In the genomic region with DNA sequence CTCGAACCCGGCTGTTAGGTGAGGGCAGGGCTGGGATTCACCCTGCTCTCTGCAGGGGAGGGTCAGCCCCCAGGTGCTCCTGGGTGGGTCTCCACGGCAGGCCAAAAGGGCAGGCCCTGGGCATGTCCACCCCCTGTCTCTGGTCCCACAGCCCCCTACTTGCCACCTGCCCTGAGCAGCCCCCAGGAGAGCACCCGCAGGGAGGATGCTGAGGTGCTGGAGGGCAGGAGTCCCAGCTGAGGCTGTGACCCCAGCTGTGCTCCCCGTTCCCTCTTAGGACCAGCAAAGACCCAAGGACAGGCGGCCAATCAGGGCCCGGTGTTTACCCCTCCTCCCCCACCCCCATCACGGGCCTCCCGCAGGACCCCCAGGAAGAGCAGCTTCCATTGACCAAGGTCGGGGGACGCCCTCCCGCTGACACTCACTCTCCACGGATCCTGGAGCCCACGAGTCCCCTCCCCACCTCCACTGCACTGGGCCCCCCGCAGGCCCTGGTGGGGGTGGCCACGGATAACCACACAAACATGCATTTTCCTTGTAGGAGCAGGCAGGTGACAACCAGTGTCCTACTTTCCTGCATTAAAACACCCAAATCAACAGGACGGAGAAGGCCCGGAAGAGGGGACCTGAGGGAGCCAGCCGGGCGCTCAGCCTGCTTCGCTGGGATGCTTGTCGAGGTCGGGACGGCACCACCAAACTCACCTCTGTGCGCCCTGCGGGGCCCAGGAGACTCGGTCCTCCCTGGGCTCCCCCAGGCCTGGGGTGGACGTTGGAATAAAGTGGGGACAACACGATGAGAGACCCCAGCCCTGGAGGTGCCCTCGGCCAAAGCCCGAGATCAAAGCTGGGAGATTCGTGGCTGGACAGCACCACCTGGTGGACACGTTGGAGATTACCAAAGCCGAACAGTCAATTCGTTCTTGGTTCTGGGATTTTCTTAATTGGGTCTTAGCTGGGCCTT, we compare ENCODE assay signal across 8 cellular contexts. TPM values are rescaled to one million over a fixed set of nuclear protein-coding genes. Genes with fewer than 3 reads are reported as not detected.
DNase-seq lines count a peak whose midpoint lies in the region; ATAC-seq, FAIRE-seq and TF ChIP-seq lines count a peak whose summit lies in the region.

No MANE protein-coding gene starts in this region.

- ATAC-seq in HG02970 (IDR thresholded peaks at IDR 0.05; ENCODE audit: low FRiP score, unreplicated experiment) = no peak

- intact Hi-C loops in esophagus muscularis mucosa (cut with DNase I) = loop anchor here (5.0 to 10.0 kb wide), 2 partner anchors 106 to 313 kb away; no protein-coding TSS in a partner anchor

- 27% methylated on average over 27 of the region's 35 CpGs for WGBS in esophagus muscularis mucosa

- FAIRE-seq in GM18507 (lab: Jason Lieb, UNC) = peak; percentile 90

- H3K9me3 ChIP-seq in NT2/D1 (ENCODE audit: insufficient read depth, low read length) (no peaks in the 10 kb centered on the region), esophagus muscularis mucosa (no peaks in the 10 kb centered on the region)

- TF ChIP-seq POLR2A in esophagus muscularis mucosa (IDR thresholded peaks at IDR 0.05; ENCODE audit: low read depth) = no peak

- no peak overlapping the region for H3K27ac ChIP-seq in esophagus muscularis mucosa (replicated peaks in 1 of 4)

- no peak for TF ChIP-seq EP300 in esophagus muscularis mucosa (IDR thresholded peaks at IDR 0.05)

- H3K9me3 Mint-ChIP-seq in neural crest cell = no peaks in the 10 kb centered on the region

- peak overlapping the region; percentile 34 for H3K4me3 ChIP-seq in NT2/D1 (ENCODE audit: insufficient read length, low read depth)
- H3K4me3 ChIP-seq in esophagus muscularis mucosa = peak overlapping the region; percentile 30 to 47 (median 35)

- in situ Hi-C loops in ACHN (cut with HindIII; ENCODE audit: low pct_ligation_motif_present, low pct_unique_long_range_greater_than_20kb, low sequenced_read_pairs) = no loop called here

- H3K27me3 ChIP-seq in NT2/D1 (ENCODE audit: insufficient read depth, insufficient read length) = peaks cover 3% of the 10 kb centered on the region
- H3K27me3 ChIP-seq in esophagus muscularis mucosa = peaks cover 0 to 46% (median 0%) of the 10 kb centered on the region in 4 donors

- DNase-seq in ACHN (peak; percentile 49), GM18507 (ENCODE audit: extremely low spot score, insufficient read length, low read depth) (no peak), NT2/D1 (ENCODE audit: low read depth, low spot score) (no peak), activated T-cell treated with anti-CD3 and anti-CD28 coated beads for 4 hours (peak; percentile 52), esophagus muscularis mucosa (ENCODE audit: extremely low spot score) (no peak), neural crest cell (ENCODE audit: low read depth, low spot score) (peak; percentile 79), superior temporal gyrus (ENCODE audit: extremely low spot score) (peak; percentile 78)

- H3K27ac Mint-ChIP-seq in neural crest cell (ENCODE audit: unreplicated experiment) = no peak overlapping the region

- H3K36me3 ChIP-seq in NT2/D1 (ENCODE audit: insufficient read depth, insufficient read length, low read length) = no peaks in the 10 kb centered on the region
- H3K36me3 ChIP-seq in esophagus muscularis mucosa = no peaks in the 10 kb centered on the region

- peak overlapping the region; percentile 61 for H3K9ac ChIP-seq in NT2/D1 (ENCODE audit: insufficient read length, low read depth)

- H3K36me3 Mint-ChIP-seq in neural crest cell (ENCODE audit: low read depth) = no peaks in the 10 kb centered on the region

- no peak overlapping the region for H3K4me3 Mint-ChIP-seq in neural crest cell

- H3K4me1 ChIP-seq in NT2/D1 (ENCODE audit: insufficient read depth, insufficient read length) (peaks cover 12% of the 10 kb centered on the region), esophagus muscularis mucosa (peaks cover 0 to 23% (median 13%) of the 10 kb centered on the region in 4 donors)

- H3K4me1 Mint-ChIP-seq in neural crest cell = no peaks in the 10 kb centered on the region

- TF ChIP-seq CTCF in esophagus muscularis mucosa (IDR thresholded peaks at IDR 0.05) (peak; percentile 68 to 84 (median 72)), neural crest cell (conservative IDR thresholded peaks at IDR 0.05) (peak; percentile 93)

- H3K27me3 Mint-ChIP-seq in neural crest cell (ENCODE audit: low read depth) = no peaks in the 10 kb centered on the region

RNA-seq across cellular contexts. Expression of a gene that starts 22.5 kb away (rescaled TPM):
- not detected for total RNA-seq in esophagus muscularis mucosa
- not detected in 2 replicates for total RNA-seq in neural crest cell

Comparison
In these comparisons a context has a peak if more than half of its experiments do, and no peak if none do; other contexts are left out.
1. DNase-seq: peak in ACHN (single experiment), activated T-cell treated with anti-CD3 and anti-CD28 coated beads for 4 hours (single experiment), neural crest cell (single experiment) and superior temporal gyrus (single experiment); none in GM18507 (single experiment), NT2/D1 (single experiment) and esophagus muscularis mucosa (single experiment).